8 cellular contexts compared by ENCODE assay signal in the genomic region with DNA sequence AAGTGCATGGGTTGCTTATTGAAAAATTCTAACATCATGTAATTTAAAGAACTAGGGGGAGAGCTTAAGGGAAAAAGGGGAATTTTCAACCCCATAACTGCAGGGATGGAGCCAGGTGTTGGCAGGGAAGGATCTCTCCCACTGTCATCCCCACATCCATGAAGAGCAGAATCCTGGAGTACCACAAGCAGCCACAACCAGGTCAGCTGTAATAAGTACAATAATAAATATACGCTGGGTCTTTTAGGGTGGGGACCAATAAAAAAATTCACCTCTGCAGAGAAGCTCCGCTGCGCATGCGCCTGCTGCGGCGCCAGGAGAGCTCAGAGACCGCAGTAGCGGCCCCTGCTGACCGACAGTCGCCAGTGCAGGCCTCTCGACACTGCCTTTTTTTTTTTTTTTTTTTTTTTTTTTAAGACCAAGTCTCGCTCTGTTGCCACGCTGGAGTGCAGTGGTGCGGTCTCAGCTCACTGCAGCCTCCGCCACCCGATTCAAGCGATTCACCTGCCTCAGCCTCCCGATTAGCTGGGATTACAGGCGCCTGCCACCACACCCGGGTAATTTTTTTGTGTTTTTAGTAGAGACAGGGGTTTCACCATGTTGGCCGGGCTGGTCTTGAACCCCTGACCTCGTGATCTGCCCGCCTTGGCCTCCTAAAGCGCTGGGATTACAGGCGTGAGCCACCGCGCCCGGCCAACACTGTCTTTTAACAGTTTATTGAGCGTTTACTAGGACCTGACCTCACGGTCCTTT.
A peak's percentile ranks its signal among the peaks of the same experiment; 100 is the strongest.
DNase-seq lines count a peak whose midpoint lies in the region; ATAC-seq and TF ChIP-seq lines count a peak whose summit lies in the region.

No MANE protein-coding gene starts in this region.

- peak; percentile 88 for DNase-seq in D341Med (ENCODE audit: low spot score)
- peak; percentile 53 for DNase-seq in NCI-H226
- peak; percentile 71 to 81 (median 76) for DNase-seq in activated CD4-positive, CD25-positive, alpha-beta regulatory T cell (lab: John Stamatoyannopoulos, UW)
- peak; percentile 87 to 88 for DNase-seq in cardiac fibroblast (ENCODE audit: low read depth in 2 of 2)
- DNase-seq in islet precursor cell = peak; percentile 85
- DNase-seq in stimulated activated CD4-positive, alpha-beta T cell treated with anti-CD3 and anti-CD28 coated beads, Interleukin-12 subunit alpha, Interleukin-12 subunit beta, amount 100 ng/mL, for 48 hours (ENCODE audit: low read depth in 2 of 3, low spot score in 1 of 3) = peak; percentile 81 to 84 (median 83)

- no peak overlapping the region for H3K4me3 ChIP-seq in cardiac fibroblast (replicated peaks in 1 of 2; ENCODE audit: low read depth in 2 of 2, low read length in 2 of 2)

- ATAC-seq in HG02970 (IDR thresholded peaks at IDR 0.05; ENCODE audit: low FRiP score, unreplicated experiment) = peak; percentile 31
- ATAC-seq in GM21390 (IDR thresholded peaks at IDR 0.05; ENCODE audit: unreplicated experiment) = no peak

- peak; percentile 92 for TF ChIP-seq CTCF in cardiac fibroblast (IDR thresholded peaks at IDR 0.05; ENCODE audit: low read depth, low read length)
